1 cellular context compared by ENCODE assay signal in genomic region chr19:41367848-41368301, GRCh38.
TF ChIP-seq lines count a peak whose summit lies in the region.

No MANE protein-coding gene starts in this region.

TF ChIP-seq in A549, 52 proteins besides CTCF, POLR2A, EP300 and RAD21 (continued from another document):
- TF ChIP-seq ELK1 (IDR thresholded peaks at IDR 0.05; ENCODE audit: low read depth, low read length), result no peak
- TF ChIP-seq POLR2AphosphoS2 (conservative IDR thresholded peaks at IDR 0.05; ENCODE audit: low read length), result no peak
- no peak for TF ChIP-seq RARB (CRISPR knock-in tag; IDR thresholded peaks at IDR 0.05)
- TF ChIP-seq MAX (IDR thresholded peaks at IDR 0.05), result peak; percentile 75
- TF ChIP-seq HOXB13 (CRISPR knock-in tag; IDR thresholded peaks at IDR 0.05; ENCODE audit: low read depth), result no peak
- 0 out of 5 replicates have a peak, but pooled peaks of 1 of the 2 experiments have one; percentile 40 for TF ChIP-seq JUN (IDR thresholded peaks at IDR 0.05)
- TF ChIP-seq JUNB (IDR thresholded peaks at IDR 0.05), result no peak
- TF ChIP-seq KDM5A (IDR thresholded peaks at IDR 0.05), result no peak
- no peak for TF ChIP-seq NFE2L2 (conservative IDR thresholded peaks at IDR 0.05; ENCODE audit: low read length)
- TF ChIP-seq HEYL (CRISPR knock-in tag; IDR thresholded peaks at IDR 0.05), result no peak
- TF ChIP-seq RFX5 (IDR thresholded peaks at IDR 0.05), result no peak
- TF ChIP-seq CBX2 (IDR thresholded peaks at IDR 0.05; ENCODE audit: borderline replicate concordance, low read depth), result no peak
- TF ChIP-seq MAFK (IDR thresholded peaks at IDR 0.05; ENCODE audit: partially characterized antibody), result no peak
- TF ChIP-seq FOSL2 (IDR thresholded peaks at IDR 0.05), result peak; percentile 29; the same call in 1 of the 2 replicates
- peak; percentile 77 for TF ChIP-seq FOSL2 (CRISPR knock-in tag; IDR thresholded peaks at IDR 0.05)
- 0 out of 2 replicates have a peak, but pooled peaks have one; percentile 34 for TF ChIP-seq E2F6 (IDR thresholded peaks at IDR 0.05; ENCODE audit: borderline replicate concordance, low read depth)
- TF ChIP-seq NR3C1 (IDR thresholded peaks at IDR 0.05), result no peak
- no peak for TF ChIP-seq ZC3H11A (IDR thresholded peaks at IDR 0.05)
- TF ChIP-seq NPAS2 (CRISPR knock-in tag; IDR thresholded peaks at IDR 0.05; ENCODE audit: borderline replicate concordance), result no peak
- no peak for TF ChIP-seq REST (IDR thresholded peaks at IDR 0.05)
- TF ChIP-seq FOSB (CRISPR knock-in tag; IDR thresholded peaks at IDR 0.05), result no peak
- TF ChIP-seq TP53 (CRISPR knock-in tag; IDR thresholded peaks at IDR 0.05), result no peak
- TF ChIP-seq HDAC2 (IDR thresholded peaks at IDR 0.05), result no peak
- no peak for TF ChIP-seq ATOH8 (CRISPR knock-in tag; IDR thresholded peaks at IDR 0.05; ENCODE audit: low read depth)
- no peak for TF ChIP-seq HOXA7 (CRISPR knock-in tag; IDR thresholded peaks at IDR 0.05)
- TF ChIP-seq ZSCAN20 (CRISPR knock-in tag; IDR thresholded peaks at IDR 0.05), result no peak
- no peak for TF ChIP-seq EHMT2 (IDR thresholded peaks at IDR 0.05; ENCODE audit: low read depth)
- no peak for TF ChIP-seq EHF (CRISPR knock-in tag; IDR thresholded peaks at IDR 0.05)
- no peak for TF ChIP-seq USF2 (IDR thresholded peaks at IDR 0.05)
- peak; percentile 95 for TF ChIP-seq GATA3 (IDR thresholded peaks at IDR 0.05; ENCODE audit: borderline replicate concordance)
- TF ChIP-seq BHLHE40 (IDR thresholded peaks at IDR 0.05; ENCODE audit: low read depth, low read length), result no peak
- TF ChIP-seq PBX3 (IDR thresholded peaks at IDR 0.05), result no peak
- TF ChIP-seq CBX8 (IDR thresholded peaks at IDR 0.05), result no peak
- no peak for TF ChIP-seq FOXS1 (CRISPR knock-in tag; IDR thresholded peaks at IDR 0.05)
- no peak for TF ChIP-seq SREBF2 (IDR thresholded peaks at IDR 0.05)
